In the genomic region with DNA sequence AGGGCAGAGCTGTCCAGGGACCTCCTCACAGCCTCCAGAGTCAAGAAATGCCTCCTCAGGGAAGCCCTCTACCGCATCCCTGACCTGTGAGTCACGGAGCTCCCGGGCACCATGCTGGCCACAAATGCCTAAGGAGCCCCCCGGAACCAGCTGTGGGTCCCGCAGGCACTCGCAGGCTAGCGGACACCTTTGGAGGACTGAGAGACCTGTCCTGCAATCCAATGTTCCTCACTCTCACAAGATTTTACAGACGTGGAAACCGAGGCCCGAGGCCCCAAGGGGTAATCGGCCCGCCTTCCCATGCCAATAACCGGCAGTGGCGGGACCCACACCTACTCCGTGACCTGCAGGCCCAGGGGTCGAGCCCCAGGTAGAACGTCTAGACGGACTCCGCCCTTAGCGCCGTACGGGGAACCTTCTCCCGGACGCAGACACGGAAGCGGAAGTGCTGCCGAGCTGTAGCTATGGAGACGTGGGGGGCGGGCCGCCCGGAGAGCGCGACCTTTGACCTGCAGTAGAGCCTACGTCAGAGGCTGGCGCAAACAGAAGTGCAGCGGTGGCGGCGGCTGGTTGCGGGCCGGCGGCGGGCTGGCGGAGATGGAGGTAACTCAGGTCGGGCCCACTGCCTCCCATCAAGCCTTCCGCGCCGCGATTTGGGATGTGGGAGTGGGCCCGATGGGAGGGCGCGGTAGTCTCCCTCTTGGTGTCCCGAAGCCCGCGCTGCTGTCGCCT, we compare ENCODE assay signal across 1 cellular context.
A peak's percentile ranks its signal among the peaks of the same experiment; 100 is the strongest.
TF ChIP-seq lines count a peak whose summit lies in the region.

A gene with protein sequence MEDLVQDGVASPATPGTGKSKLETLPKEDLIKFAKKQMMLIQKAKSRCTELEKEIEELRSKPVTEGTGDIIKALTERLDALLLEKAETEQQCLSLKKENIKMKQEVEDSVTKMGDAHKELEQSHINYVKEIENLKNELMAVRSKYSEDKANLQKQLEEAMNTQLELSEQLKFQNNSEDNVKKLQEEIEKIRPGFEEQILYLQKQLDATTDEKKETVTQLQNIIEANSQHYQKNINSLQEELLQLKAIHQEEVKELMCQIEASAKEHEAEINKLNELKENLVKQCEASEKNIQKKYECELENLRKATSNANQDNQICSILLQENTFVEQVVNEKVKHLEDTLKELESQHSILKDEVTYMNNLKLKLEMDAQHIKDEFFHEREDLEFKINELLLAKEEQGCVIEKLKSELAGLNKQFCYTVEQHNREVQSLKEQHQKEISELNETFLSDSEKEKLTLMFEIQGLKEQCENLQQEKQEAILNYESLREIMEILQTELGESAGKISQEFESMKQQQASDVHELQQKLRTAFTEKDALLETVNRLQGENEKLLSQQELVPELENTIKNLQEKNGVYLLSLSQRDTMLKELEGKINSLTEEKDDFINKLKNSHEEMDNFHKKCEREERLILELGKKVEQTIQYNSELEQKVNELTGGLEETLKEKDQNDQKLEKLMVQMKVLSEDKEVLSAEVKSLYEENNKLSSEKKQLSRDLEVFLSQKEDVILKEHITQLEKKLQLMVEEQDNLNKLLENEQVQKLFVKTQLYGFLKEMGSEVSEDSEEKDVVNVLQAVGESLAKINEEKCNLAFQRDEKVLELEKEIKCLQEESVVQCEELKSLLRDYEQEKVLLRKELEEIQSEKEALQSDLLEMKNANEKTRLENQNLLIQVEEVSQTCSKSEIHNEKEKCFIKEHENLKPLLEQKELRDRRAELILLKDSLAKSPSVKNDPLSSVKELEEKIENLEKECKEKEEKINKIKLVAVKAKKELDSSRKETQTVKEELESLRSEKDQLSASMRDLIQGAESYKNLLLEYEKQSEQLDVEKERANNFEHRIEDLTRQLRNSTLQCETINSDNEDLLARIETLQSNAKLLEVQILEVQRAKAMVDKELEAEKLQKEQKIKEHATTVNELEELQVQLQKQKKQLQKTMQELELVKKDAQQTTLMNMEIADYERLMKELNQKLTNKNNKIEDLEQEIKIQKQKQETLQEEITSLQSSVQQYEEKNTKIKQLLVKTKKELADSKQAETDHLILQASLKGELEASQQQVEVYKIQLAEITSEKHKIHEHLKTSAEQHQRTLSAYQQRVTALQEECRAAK (N-terminal part only) (plus strand): TSS at position 529 of the 732 bp plus-strand sequence. CDS start 69 bp downstream, at position 598.

TF ChIP-seq in HepG2, 621 proteins besides CTCF, POLR2A, EP300 and RAD21 (continued from another document and continues in another):
- TF ChIP-seq, protein P1, sequence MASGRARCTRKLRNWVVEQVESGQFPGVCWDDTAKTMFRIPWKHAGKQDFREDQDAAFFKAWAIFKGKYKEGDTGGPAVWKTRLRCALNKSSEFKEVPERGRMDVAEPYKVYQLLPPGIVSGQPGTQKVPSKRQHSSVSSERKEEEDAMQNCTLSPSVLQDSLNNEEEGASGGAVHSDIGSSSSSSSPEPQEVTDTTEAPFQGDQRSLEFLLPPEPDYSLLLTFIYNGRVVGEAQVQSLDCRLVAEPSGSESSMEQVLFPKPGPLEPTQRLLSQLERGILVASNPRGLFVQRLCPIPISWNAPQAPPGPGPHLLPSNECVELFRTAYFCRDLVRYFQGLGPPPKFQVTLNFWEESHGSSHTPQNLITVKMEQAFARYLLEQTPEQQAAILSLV (CRISPR knock-in tag; IDR thresholded peaks at IDR 0.05; ENCODE audit: borderline replicate concordance) = peak; percentile 83; the same call in 1 of the 2 replicates
- TF ChIP-seq KAT8 (CRISPR knock-in tag; IDR thresholded peaks at IDR 0.05) = peak; percentile 98
- TF ChIP-seq PAF1 (CRISPR knock-in tag; IDR thresholded peaks at IDR 0.05) = no peak
- TF ChIP-seq ZNF18 (CRISPR knock-in tag; IDR thresholded peaks at IDR 0.05; ENCODE audit: insufficient replicate concordance) = peak; percentile 82
- TF ChIP-seq ZNF264 (CRISPR knock-in tag; IDR thresholded peaks at IDR 0.05) = peak; percentile 83
- TF ChIP-seq, protein P2, sequence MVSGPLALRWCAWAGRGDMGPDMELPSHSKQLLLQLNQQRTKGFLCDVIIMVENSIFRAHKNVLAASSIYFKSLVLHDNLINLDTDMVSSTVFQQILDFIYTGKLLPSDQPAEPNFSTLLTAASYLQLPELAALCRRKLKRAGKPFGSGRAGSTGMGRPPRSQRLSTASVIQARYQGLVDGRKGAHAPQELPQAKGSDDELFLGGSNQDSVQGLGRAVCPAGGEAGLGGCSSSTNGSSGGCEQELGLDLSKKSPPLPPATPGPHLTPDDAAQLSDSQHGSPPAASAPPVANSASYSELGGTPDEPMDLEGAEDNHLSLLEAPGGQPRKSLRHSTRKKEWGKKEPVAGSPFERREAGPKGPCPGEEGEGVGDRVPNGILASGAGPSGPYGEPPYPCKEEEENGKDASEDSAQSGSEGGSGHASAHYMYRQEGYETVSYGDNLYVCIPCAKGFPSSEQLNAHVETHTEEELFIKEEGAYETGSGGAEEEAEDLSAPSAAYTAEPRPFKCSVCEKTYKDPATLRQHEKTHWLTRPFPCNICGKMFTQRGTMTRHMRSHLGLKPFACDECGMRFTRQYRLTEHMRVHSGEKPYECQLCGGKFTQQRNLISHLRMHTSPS (CRISPR knock-in tag; IDR thresholded peaks at IDR 0.05; ENCODE audit: low read depth) = peak; percentile 73; the same call in 1 of the 2 replicates
- no peak for TF ChIP-seq PBX2 (CRISPR knock-in tag; IDR thresholded peaks at IDR 0.05)
- 0 out of 2 replicates have a peak, but pooled peaks have one; percentile 57 for TF ChIP-seq ZNF761 (CRISPR knock-in tag; conservative IDR thresholded peaks at IDR 0.05)
- no peak for TF ChIP-seq TRIM24 (CRISPR knock-in tag; IDR thresholded peaks at IDR 0.05)
- peak; percentile 97 for TF ChIP-seq SRY (CRISPR knock-in tag; IDR thresholded peaks at IDR 0.05)
- peak; percentile 78 for TF ChIP-seq ZNF792 (CRISPR knock-in tag; IDR thresholded peaks at IDR 0.05)
- TF ChIP-seq KLF12 (CRISPR knock-in tag; IDR thresholded peaks at IDR 0.05; ENCODE audit: borderline replicate concordance) = peak; percentile 92; the same call in 1 of the 2 replicates
- peak; percentile 12; the same call in 1 of the 2 replicates for TF ChIP-seq SP140L (CRISPR knock-in tag; IDR thresholded peaks at IDR 0.05; ENCODE audit: borderline replicate concordance)
- no peak for TF ChIP-seq TRIM22 (IDR thresholded peaks at IDR 0.05)
- peak; percentile 95 for TF ChIP-seq ZSCAN29 (CRISPR knock-in tag; conservative IDR thresholded peaks at IDR 0.05)
- TF ChIP-seq NFE2L1 (CRISPR knock-in tag; IDR thresholded peaks at IDR 0.05; ENCODE audit: borderline replicate concordance) = no peak
- peak; percentile 93 for TF ChIP-seq REPIN1 (CRISPR knock-in tag; IDR thresholded peaks at IDR 0.05; ENCODE audit: borderline replicate concordance, low read depth)
- peak; percentile 91 for TF ChIP-seq ZNF142 (CRISPR knock-in tag; IDR thresholded peaks at IDR 0.05)
- TF ChIP-seq MIER2 (CRISPR knock-in tag; IDR thresholded peaks at IDR 0.05) = no peak
- peak; percentile 14; the same call in 1 of the 2 replicates for TF ChIP-seq MLX (CRISPR knock-in tag; IDR thresholded peaks at IDR 0.05)
- no peak for TF ChIP-seq BCLAF1 (IDR thresholded peaks at IDR 0.05)
- TF ChIP-seq ZNF772 (CRISPR knock-in tag; IDR thresholded peaks at IDR 0.05) = peak; percentile 95
- peak; percentile 88 for TF ChIP-seq FOXC1 (CRISPR knock-in tag; IDR thresholded peaks at IDR 0.05; ENCODE audit: borderline replicate concordance)
- TF ChIP-seq ETV5 (CRISPR knock-in tag; IDR thresholded peaks at IDR 0.05; ENCODE audit: borderline replicate concordance) = peak; percentile 87
- no peak for TF ChIP-seq STAT5B (CRISPR knock-in tag; IDR thresholded peaks at IDR 0.05)
- TF ChIP-seq NR2F2 (IDR thresholded peaks at IDR 0.05; ENCODE audit: borderline replicate concordance, low read depth) = peak; percentile 89
- TF ChIP-seq MAFK (conservative IDR thresholded peaks at IDR 0.05 in 1 of 2, IDR thresholded peaks at IDR 0.05 in 1 of 2; ENCODE audit: low read length in 2 of 2) = no peak
- no peak for TF ChIP-seq ASH2L (IDR thresholded peaks at IDR 0.05; ENCODE audit: insufficient read length, low read depth, low read length)
